In the genomic region with DNA sequence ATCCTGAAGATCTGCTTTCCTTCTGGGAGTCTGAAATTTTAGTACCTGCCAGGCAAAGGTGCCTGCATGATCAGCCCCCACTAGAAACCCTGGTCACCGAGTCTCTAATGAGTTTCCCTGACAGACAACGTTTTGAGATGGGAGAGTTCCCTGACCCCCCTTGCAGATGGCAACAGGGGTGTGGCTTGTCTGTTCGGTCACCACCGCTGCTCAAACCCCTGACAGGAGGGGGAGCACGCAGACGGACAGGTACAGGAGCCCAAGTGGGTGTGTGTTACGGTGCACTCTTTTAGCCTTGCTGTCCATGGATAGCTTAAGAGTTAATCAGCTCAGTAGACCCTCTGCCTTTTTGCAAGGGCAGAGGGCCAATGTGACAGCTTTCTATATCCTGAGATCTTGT, we compare ENCODE assay signal across 24 cellular contexts.
"Had no signal": no experiment of that assay in that cellular context is flagged by ENCODE, and none has a peak within 500 bp of the region (broad histone marks: within the 10 kb centered on the region; RNA-seq: fewer than 3 reads in every experiment).

No MANE protein-coding gene starts in this region.

- H3K27me3 ChIP-seq: adrenal gland, SJSA1 had no signal

- H3K27ac ChIP-seq: adrenal gland, SJSA1 had no signal

- H3K36me3 Mint-ChIP-seq: activated naive CD8-positive, alpha-beta T cell treated with anti-CD3 and anti-CD28 coated beads, Interleukin-2, amount 10 ng/mL, durations not matched to agents 7 days and 5 days had no signal

- ATAC-seq: activated CD4-positive, alpha-beta T cell treated with anti-CD3 and anti-CD28 coated beads for 36 hours; activated CD8-positive, alpha-beta T cell treated with anti-CD3 and anti-CD28 coated beads for 36 hours; SK-N-SH treated with all-trans-retinoic acid at 6 μM for 48 hours had no signal

- H3K36me3 ChIP-seq: adrenal gland, SJSA1 had no signal

- H3K9me3 ChIP-seq: adrenal gland, SJSA1 had no signal

- H3K9me3 Mint-ChIP-seq: activated CD8-positive, alpha-beta T cell treated with anti-CD3 and anti-CD28 coated beads for 36 hours; activated naive CD8-positive, alpha-beta T cell treated with anti-CD3 and anti-CD28 coated beads, Interleukin-2, amount 10 ng/mL, durations not matched to agents 7 days and 5 days; T-helper 1 cell treated with Interleukin-12 subunit alpha and Interleukin-12 subunit beta and Interleukin-4 antibody, amounts not matched to agents 30 μg/mL and 1 μg/mL, for 36 hours had no signal

- H3K4me1 ChIP-seq: adrenal gland, SJSA1 had no signal

- H3K27ac Mint-ChIP-seq: activated CD4-positive, alpha-beta T cell treated with anti-CD3 and anti-CD28 coated beads for 36 hours; activated CD8-positive, alpha-beta T cell treated with anti-CD3 and anti-CD28 coated beads for 36 hours; activated naive CD8-positive, alpha-beta T cell treated with anti-CD3 and anti-CD28 coated beads, Interleukin-2, amount 10 ng/mL, durations not matched to agents 7 days and 5 days; T-helper 1 cell treated with Interleukin-12 subunit alpha and Interleukin-12 subunit beta and Interleukin-4 antibody, amounts not matched to agents 30 μg/mL and 1 μg/mL, for 36 hours had no signal

- H3K4me3 ChIP-seq: adrenal gland, SJSA1 had no signal

- H3K4me1 Mint-ChIP-seq: activated CD4-positive, alpha-beta T cell treated with anti-CD3 and anti-CD28 coated beads for 36 hours; activated naive CD8-positive, alpha-beta T cell treated with anti-CD3 and anti-CD28 coated beads, Interleukin-2, amount 10 ng/mL, durations not matched to agents 7 days and 5 days had no signal

- DNase-seq: activated CD4-positive, alpha-beta T cell treated with anti-CD3 and anti-CD28 coated beads for 36 hours; activated CD8-positive, alpha-beta memory T cell treated with anti-CD3 and anti-CD28 coated beads, Interleukin-2, amount 50 U/mL, for 4 hours; activated CD8-positive, alpha-beta T cell treated with anti-CD3 and anti-CD28 coated beads for 36 hours; activated naive CD4-positive, alpha-beta T cell treated with anti-CD3 and anti-CD28 coated beads, Interleukin-2, amount 50 U/mL, for 16 hours; activated naive CD8-positive, alpha-beta T cell treated with anti-CD3 and anti-CD28 coated beads, Interleukin-2, amount 10 ng/mL, durations not matched to agents 7 days and 5 days; activated T-cell treated with anti-CD3 and anti-CD28 coated beads, Interleukin-2, amount 50 U/mL, for 1 hour; adrenal gland; anterior cingulate cortex; cerebellar nuclear complex; KG1; NCI-H1048; NCI-H146; NCI-H1930; NCI-H2107; NCI-H345; NCI-H510A; NCI-H774; NK-92 treated with Interleukin-12 subunit alpha and Interleukin-12 subunit beta, amount 100 ng/mL, for 24 hours; SHP77; SW 1271; T-helper 9 cell had no signal

- H3K4me3 Mint-ChIP-seq: activated CD4-positive, alpha-beta T cell treated with anti-CD3 and anti-CD28 coated beads for 36 hours; activated CD8-positive, alpha-beta T cell treated with anti-CD3 and anti-CD28 coated beads for 36 hours; activated naive CD8-positive, alpha-beta T cell treated with anti-CD3 and anti-CD28 coated beads, Interleukin-2, amount 10 ng/mL, durations not matched to agents 7 days and 5 days; T-helper 1 cell treated with Interleukin-12 subunit alpha and Interleukin-12 subunit beta and Interleukin-4 antibody, amounts not matched to agents 30 μg/mL and 1 μg/mL, for 36 hours had no signal
